ENCODE assay signal across 1 cellular context in genomic region chr5:9035346-9035745, GRCh38.
TF ChIP-seq lines count a peak whose summit lies in the region.

No MANE protein-coding gene starts in this region.

TF ChIP-seq in H1, 55 proteins besides CTCF, POLR2A, EP300 and RAD21:
- TF ChIP-seq E2F6 (IDR thresholded peaks at IDR 0.05): no peak
- no peak for TF ChIP-seq TAF7 (optimal IDR thresholded peaks at IDR 0.05; ENCODE audit: borderline replicate concordance, low read depth, low read length)
- TF ChIP-seq PHF8 (conservative IDR thresholded peaks at IDR 0.05; ENCODE audit: low read depth, low read length): no peak
- TF ChIP-seq SIX5 (IDR thresholded peaks at IDR 0.05; ENCODE audit: low read depth, low read length): no peak
- no peak for TF ChIP-seq SIN3A (conservative IDR thresholded peaks at IDR 0.05 in 1 of 2, IDR thresholded peaks at IDR 0.05 in 1 of 2; ENCODE audit: low read depth in 1 of 2, low read length in 2 of 2)
- TF ChIP-seq ATF3 (IDR thresholded peaks at IDR 0.05; ENCODE audit: insufficient read depth, low read depth, low read length): no peak
- TF ChIP-seq POLR2AphosphoS5 (IDR thresholded peaks at IDR 0.05; ENCODE audit: low read depth, low read length): no peak
- TF ChIP-seq MAFK (IDR thresholded peaks at IDR 0.05; ENCODE audit: low read depth, low read length): no peak
